12 cellular contexts compared by ENCODE assay signal in the genomic region with DNA sequence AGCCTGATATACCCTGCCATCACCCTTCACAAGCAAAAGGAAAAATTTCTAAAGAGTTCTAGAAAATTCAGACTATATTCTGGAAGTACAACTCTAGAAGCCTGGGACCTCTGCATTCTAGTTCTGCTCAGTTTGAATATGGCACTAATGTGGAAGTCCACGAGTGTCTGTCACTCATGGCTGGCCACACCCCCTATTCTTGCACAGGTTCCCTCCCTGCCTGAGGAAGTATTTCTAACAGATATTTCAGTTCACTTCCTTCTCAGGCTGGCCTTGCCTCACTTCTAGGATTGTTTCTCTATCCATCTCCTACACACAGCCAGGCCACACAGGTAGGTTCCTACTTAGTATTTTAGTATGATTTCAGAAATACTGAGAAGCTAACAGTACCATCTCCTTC.
DNase-seq lines count a peak whose midpoint lies in the region; ATAC-seq and TF ChIP-seq lines count a peak whose summit lies in the region.
"Had no signal": no experiment of that assay in that cellular context is flagged by ENCODE, and none has a peak within 500 bp of the region (broad histone marks: within the 10 kb centered on the region; RNA-seq: fewer than 3 reads in every experiment).

No MANE protein-coding gene starts in this region.

- ATAC-seq in heart left ventricle, result peak in 3 of 4 donors; percentile 43 to 77 (median 56)
- ATAC-seq in activated naive CD4-positive, alpha-beta T cell treated with anti-CD3 and anti-CD28 coated beads, Interleukin-2, amount 50 U/mL, for 72 hours, result no peak

- H2BK5ac ChIP-seq in mesenchymal stem cell (ENCODE audit: low read depth, low read length, poor library complexity, severe bottlenecking), result no peak overlapping the region

- H3K18ac ChIP-seq in mesenchymal stem cell (ENCODE audit: low read depth in 1 of 2, low read length in 2 of 2), result peak overlapping the region in 1 of 2 experiments; percentile 29

- no peaks in the 10 kb centered on the region for H3K36me3 ChIP-seq in heart left ventricle
- no peaks in the 10 kb centered on the region for H3K36me3 ChIP-seq in mesenchymal stem cell (ENCODE audit: control insufficient read depth in 1 of 2, insufficient read depth in 2 of 2, low read depth in 1 of 2, low read length in 2 of 2)
- H3K36me3 ChIP-seq: cardiac muscle cell had no signal

- H3K27me3 ChIP-seq in heart left ventricle (no peaks in the 10 kb centered on the region), mesenchymal stem cell (ENCODE audit: control insufficient read depth in 1 of 2, insufficient read depth in 1 of 2, low read length in 2 of 2) (no peaks in the 10 kb centered on the region)
- H3K27me3 ChIP-seq: cardiac muscle cell had no signal

- no peak overlapping the region for H3K4me2 ChIP-seq in mesenchymal stem cell (ENCODE audit: low read length, poor library complexity, severe bottlenecking)

- TF ChIP-seq CTCF in GM20000 (IDR thresholded peaks at IDR 0.05; ENCODE audit: extremely low read depth, missing control alignments) (no peak), heart left ventricle (IDR thresholded peaks at IDR 0.05) (no peak)

- H3K9ac ChIP-seq in mesenchymal stem cell (ENCODE audit: low read length), result no peak overlapping the region

- H3K36me3 Mint-ChIP-seq in activated naive CD4-positive, alpha-beta T cell treated with anti-CD3 and anti-CD28 coated beads, Interleukin-2, amount 50 U/mL, for 72 hours, result peaks cover 0 to 5% of the 10 kb centered on the region in 2 donors

- H3K27ac Mint-ChIP-seq in activated naive CD4-positive, alpha-beta T cell treated with anti-CD3 and anti-CD28 coated beads, Interleukin-2, amount 50 U/mL, for 72 hours, result no peak overlapping the region
- H3K27ac Mint-ChIP-seq: activated CD4-positive, alpha-beta memory T cell treated with anti-CD3 and anti-CD28 coated beads, Interleukin-2, amount 10 ng/mL, durations not matched to agents 7 days and 5 days had no signal

- TF ChIP-seq POLR2A in heart left ventricle (IDR thresholded peaks at IDR 0.05), result no peak

- H2BK15ac ChIP-seq in mesenchymal stem cell (ENCODE audit: low read depth, poor library complexity, severe bottlenecking), result no peak overlapping the region

- H3K4me3 ChIP-seq in heart left ventricle, result no peak overlapping the region
- no peak overlapping the region for H3K4me3 ChIP-seq in mesenchymal stem cell (ENCODE audit: insufficient read depth in 1 of 2, low read depth in 1 of 2, low read length in 2 of 2)
- H3K4me3 ChIP-seq: cardiac muscle cell had no signal

- no peaks in the 10 kb centered on the region for H3K9me3 ChIP-seq in heart left ventricle
- no peaks in the 10 kb centered on the region for H3K9me3 ChIP-seq in mesenchymal stem cell (ENCODE audit: control insufficient read depth, low read length)

- DNase-seq in Ammon's horn (ENCODE audit: low spot score) (peak; percentile 45), GM20000 (ENCODE audit: low spot score) (peak; percentile 20), MV-4-11 (lab: John Stamatoyannopoulos, UW) (peak; percentile 92), heart left ventricle (peak in 2 of 5 donors; percentile 31 to 37), mesenchymal stem cell (no peak), NCI-H1930 (lab: John Stamatoyannopoulos, UW) (no peak), DMS 273 treated with DMSO at 0.1 percent for 48 hours (lab: John Stamatoyannopoulos, UW) (no peak)
- DNase-seq in activated naive CD4-positive, alpha-beta T cell treated with anti-CD3 and anti-CD28 coated beads, Interleukin-2, amount 50 U/mL, for 72 hours (ENCODE audit: low spot score in 2 of 2), result no peak
- DNase-seq: activated CD4-positive, alpha-beta memory T cell treated with anti-CD3 and anti-CD28 coated beads, Interleukin-2, amount 10 ng/mL, durations not matched to agents 7 days and 5 days; C1 segment of cervical spinal cord; NK-92 treated with Interleukin-12 subunit alpha and Interleukin-12 subunit beta, amount 100 ng/mL, for 24 hours had no signal

- H4K91ac ChIP-seq in mesenchymal stem cell (ENCODE audit: low read length), result no peak overlapping the region

- H4K8ac ChIP-seq in mesenchymal stem cell (ENCODE audit: low read length), result no peak overlapping the region

- WGBS in heart left ventricle, 4 donors, result 52 to 80% (median 67%) methylated on average over 1 of the region's 1 CpG
- 64% methylated on average over 1 of the region's 1 CpG for WGBS in mesenchymal stem cell

- peaks cover 0 to 16% (median 8%) of the 10 kb centered on the region in 12 donors for H3K4me1 ChIP-seq in heart left ventricle
- peaks cover 3% of the 10 kb centered on the region for H3K4me1 ChIP-seq in mesenchymal stem cell (ENCODE audit: control insufficient read depth, insufficient read depth, low read depth, low read length)

- H2BK12ac ChIP-seq in mesenchymal stem cell (ENCODE audit: low read length in 2 of 2), result peak overlapping the region in 1 of 2 experiments; percentile 92

- no peak overlapping the region for H3K23ac ChIP-seq in mesenchymal stem cell (ENCODE audit: low read length in 2 of 2)

- H3K4ac ChIP-seq in mesenchymal stem cell (ENCODE audit: low read depth in 1 of 2, low read length in 2 of 2), result no peak overlapping the region

- no peak overlapping the region for H2AK5ac ChIP-seq in mesenchymal stem cell (ENCODE audit: low read length, severe bottlenecking)

- no peak overlapping the region for H3K14ac ChIP-seq in mesenchymal stem cell (ENCODE audit: low read length in 2 of 2)

- no peak overlapping the region for H3K27ac ChIP-seq in heart left ventricle
- no peak overlapping the region for H3K27ac ChIP-seq in mesenchymal stem cell (ENCODE audit: low read length, poor library complexity, severe bottlenecking)
- H3K27ac ChIP-seq: cardiac muscle cell had no signal

- H2AFZ ChIP-seq in mesenchymal stem cell (ENCODE audit: low read depth, low read length), result no peak overlapping the region

- H2BK120ac ChIP-seq in mesenchymal stem cell (ENCODE audit: low read depth, low read length), result no peak overlapping the region

- intact Hi-C loops in heart left ventricle (cut with DNase I), result no loop called here

- H3K9me3 Mint-ChIP-seq in activated naive CD4-positive, alpha-beta T cell treated with anti-CD3 and anti-CD28 coated beads, Interleukin-2, amount 50 U/mL, for 72 hours, result no peaks in the 10 kb centered on the region
- H3K9me3 Mint-ChIP-seq: activated CD4-positive, alpha-beta memory T cell treated with anti-CD3 and anti-CD28 coated beads, Interleukin-2, amount 10 ng/mL, durations not matched to agents 7 days and 5 days had no signal

- H3K79me1 ChIP-seq in mesenchymal stem cell (replicated peaks; ENCODE audit: low read length, poor library complexity, severe bottlenecking), result no peaks in the 10 kb centered on the region

Comparison
In these comparisons a context has a peak if more than half of its experiments do, and no peak if none do; other contexts are left out.
1. DNase-seq: peak in Ammon's horn (single experiment), GM20000 (single experiment) and MV-4-11 (single experiment); none in activated naive CD4-positive, alpha-beta T cell treated with anti-CD3 and anti-CD28 coated beads, Interleukin-2, amount 50 U/mL, for 72 hours (0 of 2), mesenchymal stem cell (single experiment), NCI-H1930 (0 of 2) and DMS 273 treated with DMSO at 0.1 percent for 48 hours (single experiment).
2. ATAC-seq: peak in heart left ventricle (3 of 4); none in activated naive CD4-positive, alpha-beta T cell treated with anti-CD3 and anti-CD28 coated beads, Interleukin-2, amount 50 U/mL, for 72 hours (0 of 2).